Comparison of ENCODE assay signal across 36 cellular contexts in the genomic region with DNA sequence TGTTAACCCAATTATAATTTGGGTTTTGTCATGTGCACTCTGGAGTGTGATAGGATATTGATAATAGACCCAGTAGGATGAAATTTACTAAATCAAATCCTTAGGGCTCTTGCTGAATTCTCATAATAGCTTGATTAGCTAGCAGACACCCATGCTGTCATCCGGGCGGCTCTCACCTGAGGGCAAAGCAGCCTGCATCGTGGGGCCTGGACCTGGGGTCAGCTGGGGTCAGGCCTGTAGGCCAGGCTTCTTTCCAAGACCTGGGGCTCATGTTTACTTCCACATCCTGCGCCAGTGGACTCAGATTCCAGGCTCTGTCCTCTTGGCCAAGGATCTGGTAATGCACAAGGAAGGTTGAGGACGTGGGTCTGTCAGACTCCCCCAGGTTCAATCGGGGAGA.
"Had no signal": no experiment of that assay in that cellular context is flagged by ENCODE, and none has a peak within 500 bp of the region (broad histone marks: within the 10 kb centered on the region; RNA-seq: fewer than 3 reads in every experiment).

No MANE protein-coding gene starts in this region.

- H3K4me1 Mint-ChIP-seq: activated B cell treated with CpG ODN at 0.5 μM for 24 hours; activated CD4-positive, alpha-beta memory T cell treated with anti-CD3 and anti-CD28 coated beads, Interleukin-2, amount 10 ng/mL, durations not matched to agents 7 days and 5 days; activated CD4-positive, alpha-beta T cell treated with anti-CD3 and anti-CD28 coated beads, Interleukin-2, amount 10 ng/mL, durations not matched to agents 7 days and 5 days; activated CD8-positive, alpha-beta memory T cell treated with anti-CD3 and anti-CD28 coated beads, Interleukin-2, amount 10 ng/mL, durations not matched to agents 7 days and 5 days; activated naive CD4-positive, alpha-beta T cell treated with anti-CD3 and anti-CD28 coated beads, Interleukin-2, amount 10 ng/mL, durations not matched to agents 7 days and 5 days; activated naive CD4-positive, alpha-beta T cell treated with anti-CD3 and anti-CD28 coated beads, Interleukin-2, amount 50 U/mL, for 24 hours; activated naive CD8-positive, alpha-beta T cell treated with anti-CD3 and anti-CD28 coated beads, Interleukin-2, amount 10 ng/mL, durations not matched to agents 7 days and 5 days; activated naive CD8-positive, alpha-beta T cell treated with anti-CD3 and anti-CD28 coated beads, Interleukin-2, amount 50 U/mL, for 24 hours; central memory CD8-positive, alpha-beta T cell had no signal

- ATAC-seq: activated CD4-positive, alpha-beta T cell treated with anti-CD3 and anti-CD28 coated beads for 36 hours; activated CD8-positive, alpha-beta memory T cell treated with anti-CD3 and anti-CD28 coated beads, Interleukin-2, amount 10 ng/mL, durations not matched to agents 7 days and 5 days; activated CD8-positive, alpha-beta T cell treated with anti-CD3 and anti-CD28 coated beads, Interleukin-2, amount 10 ng/mL, durations not matched to agents 7 days and 5 days; activated naive CD8-positive, alpha-beta T cell treated with anti-CD3 and anti-CD28 coated beads, Interleukin-2, amount 50 U/mL, for 24 hours had no signal

- H3K27me3 ChIP-seq: ascending aorta had no signal

- H3K9me3 ChIP-seq: ascending aorta had no signal

- H3K27me3 Mint-ChIP-seq: activated CD4-positive, alpha-beta T cell treated with anti-CD3 and anti-CD28 coated beads, Interleukin-2, amount 10 ng/mL, durations not matched to agents 7 days and 5 days; activated CD8-positive, alpha-beta memory T cell treated with anti-CD3 and anti-CD28 coated beads, Interleukin-2, amount 10 ng/mL, durations not matched to agents 7 days and 5 days; activated naive CD4-positive, alpha-beta T cell treated with anti-CD3 and anti-CD28 coated beads, Interleukin-2, amount 50 U/mL, for 24 hours; activated naive CD8-positive, alpha-beta T cell treated with anti-CD3 and anti-CD28 coated beads, Interleukin-2, amount 10 ng/mL, durations not matched to agents 7 days and 5 days; activated naive CD8-positive, alpha-beta T cell treated with anti-CD3 and anti-CD28 coated beads, Interleukin-2, amount 50 U/mL, for 24 hours; brain had no signal

- H3K4me3 ChIP-seq: ascending aorta, cardiac muscle cell had no signal

- H3K27ac Mint-ChIP-seq: activated B cell treated with CpG ODN at 0.5 μM for 24 hours; activated CD4-positive, alpha-beta memory T cell treated with anti-CD3 and anti-CD28 coated beads, Interleukin-2, amount 10 ng/mL, durations not matched to agents 7 days and 5 days; activated CD4-positive, alpha-beta T cell treated with anti-CD3 and anti-CD28 coated beads for 36 hours; activated CD4-positive, alpha-beta T cell treated with anti-CD3 and anti-CD28 coated beads, Interleukin-2, amount 10 ng/mL, durations not matched to agents 7 days and 5 days; activated CD8-positive, alpha-beta memory T cell treated with anti-CD3 and anti-CD28 coated beads, Interleukin-2, amount 10 ng/mL, durations not matched to agents 7 days and 5 days; activated CD8-positive, alpha-beta T cell treated with anti-CD3 and anti-CD28 coated beads, Interleukin-2, amount 10 ng/mL, durations not matched to agents 7 days and 5 days; activated naive CD4-positive, alpha-beta T cell treated with anti-CD3 and anti-CD28 coated beads, Interleukin-2, amount 10 ng/mL, durations not matched to agents 7 days and 5 days; activated naive CD4-positive, alpha-beta T cell treated with anti-CD3 and anti-CD28 coated beads, Interleukin-2, amount 50 U/mL, for 24 hours; activated naive CD8-positive, alpha-beta T cell; activated naive CD8-positive, alpha-beta T cell treated with anti-CD3 and anti-CD28 coated beads, Interleukin-2, amount 10 ng/mL, durations not matched to agents 7 days and 5 days; activated naive CD8-positive, alpha-beta T cell treated with anti-CD3 and anti-CD28 coated beads, Interleukin-2, amount 50 U/mL, for 24 hours; activated T-cell treated with anti-CD3 and anti-CD28 coated beads, Interleukin-2, amount 50 U/mL, for 24 hours; activated T-helper 2 cell treated with anti-CD3 and anti-CD28 coated beads, Interferon-gamma antibody, Interleukin-2, Interleukin-4, amounts not matched to agents 10 μg/mL and 5 μg/mL and 100 μg/mL, durations not matched to agents 14 hours and 24 hours and 36 hours; T-helper 1 cell treated with Interleukin-12 subunit alpha and Interleukin-12 subunit beta and Interleukin-4 antibody, amounts not matched to agents 30 μg/mL and 1 μg/mL, for 36 hours; T-helper 2 cell treated with Interferon-gamma antibody and Interleukin-4, amounts not matched to agents 5 μg/mL and 100 μg/mL, for 36 hours had no signal

- H3K27ac ChIP-seq: ascending aorta, cardiac muscle cell, VCaP had no signal

- DNase-seq: activated B cell treated with CpG ODN at 0.5 μM for 24 hours; activated CD4-positive, alpha-beta memory T cell treated with anti-CD3 and anti-CD28 coated beads, Interleukin-2, amount 10 ng/mL, durations not matched to agents 7 days and 5 days; activated CD4-positive, alpha-beta T cell treated with anti-CD3 and anti-CD28 coated beads for 1 hour; activated CD4-positive, alpha-beta T cell treated with anti-CD3 and anti-CD28 coated beads for 36 hours; activated CD4-positive, alpha-beta T cell treated with anti-CD3 and anti-CD28 coated beads for 48 hours; activated CD4-positive, alpha-beta T cell treated with anti-CD3 and anti-CD28 coated beads, Interleukin-2, amount 10 ng/mL, durations not matched to agents 7 days and 5 days; activated CD4-positive, alpha-beta T cell treated with anti-CD3 and anti-CD28 coated beads, Interleukin-2, amount 50 U/mL, for 48 hours; activated CD8-positive, alpha-beta memory T cell treated with anti-CD3 and anti-CD28 coated beads for 24 hours; activated CD8-positive, alpha-beta memory T cell treated with anti-CD3 and anti-CD28 coated beads, Interleukin-2, amount 10 ng/mL, durations not matched to agents 7 days and 5 days; activated CD8-positive, alpha-beta memory T cell treated with anti-CD3 and anti-CD28 coated beads, Interleukin-2, amount 50 U/mL, for 48 hours; activated CD8-positive, alpha-beta T cell treated with anti-CD3 and anti-CD28 coated beads, Interleukin-2, amount 10 ng/mL, durations not matched to agents 7 days and 5 days; activated effector memory CD4-positive, alpha-beta T cell treated with Interleukin-2 at 50 U/mL for 16 hours; activated gamma-delta T cell; activated naive CD4-positive, alpha-beta T cell treated with anti-CD3 and anti-CD28 coated beads, Interleukin-2, amount 10 ng/mL, durations not matched to agents 7 days and 5 days; activated naive CD4-positive, alpha-beta T cell treated with Interleukin-2 at 50 U/mL for 16 hours; activated naive CD8-positive, alpha-beta T cell treated with anti-CD3 and anti-CD28 coated beads, Interleukin-2, amount 10 ng/mL, durations not matched to agents 7 days and 5 days; activated naive CD8-positive, alpha-beta T cell treated with anti-CD3 and anti-CD28 coated beads, Interleukin-2, amount 50 U/mL, for 24 hours; activated T-cell treated with anti-CD3 and anti-CD28 coated beads, Interleukin-2, amount 50 U/mL, for 24 hours; activated T-cell treated with anti-CD3 and anti-CD28 coated beads, Interleukin-2, amount 50 U/mL, for 48 hours; amygdala; anterior cingulate cortex; caudate nucleus; cerebellar nuclear complex; T-helper 1 cell; T-helper 2 cell; T-helper 9 cell had no signal

- H3K4me3 Mint-ChIP-seq: activated B cell treated with CpG ODN at 0.5 μM for 24 hours; activated CD4-positive, alpha-beta memory T cell treated with anti-CD3 and anti-CD28 coated beads, Interleukin-2, amount 10 ng/mL, durations not matched to agents 7 days and 5 days; activated CD4-positive, alpha-beta T cell treated with anti-CD3 and anti-CD28 coated beads for 36 hours; activated CD4-positive, alpha-beta T cell treated with anti-CD3 and anti-CD28 coated beads, Interleukin-2, amount 10 ng/mL, durations not matched to agents 7 days and 5 days; activated CD8-positive, alpha-beta memory T cell treated with anti-CD3 and anti-CD28 coated beads, Interleukin-2, amount 10 ng/mL, durations not matched to agents 7 days and 5 days; activated CD8-positive, alpha-beta T cell treated with anti-CD3 and anti-CD28 coated beads, Interleukin-2, amount 10 ng/mL, durations not matched to agents 7 days and 5 days; activated naive CD4-positive, alpha-beta T cell treated with anti-CD3 and anti-CD28 coated beads, Interleukin-2, amount 10 ng/mL, durations not matched to agents 7 days and 5 days; activated naive CD4-positive, alpha-beta T cell treated with anti-CD3 and anti-CD28 coated beads, Interleukin-2, amount 50 U/mL, for 24 hours; activated naive CD8-positive, alpha-beta T cell; activated naive CD8-positive, alpha-beta T cell treated with anti-CD3 and anti-CD28 coated beads, Interleukin-2, amount 10 ng/mL, durations not matched to agents 7 days and 5 days; activated naive CD8-positive, alpha-beta T cell treated with anti-CD3 and anti-CD28 coated beads, Interleukin-2, amount 50 U/mL, for 24 hours; activated T-cell treated with anti-CD3 and anti-CD28 coated beads, Interleukin-2, amount 50 U/mL, for 24 hours; brain; central memory CD8-positive, alpha-beta T cell; T-helper 1 cell treated with Interleukin-12 subunit alpha and Interleukin-12 subunit beta and Interleukin-4 antibody, amounts not matched to agents 30 μg/mL and 1 μg/mL, for 36 hours; T-helper 2 cell treated with Interferon-gamma antibody and Interleukin-4, amounts not matched to agents 5 μg/mL and 100 μg/mL, for 36 hours had no signal

- H3K9me3 Mint-ChIP-seq: activated B cell treated with CpG ODN at 0.5 μM for 24 hours; activated CD4-positive, alpha-beta memory T cell treated with anti-CD3 and anti-CD28 coated beads, Interleukin-2, amount 10 ng/mL, durations not matched to agents 7 days and 5 days; activated CD4-positive, alpha-beta T cell treated with anti-CD3 and anti-CD28 coated beads, Interleukin-2, amount 10 ng/mL, durations not matched to agents 7 days and 5 days; activated naive CD4-positive, alpha-beta T cell treated with anti-CD3 and anti-CD28 coated beads, Interleukin-2, amount 10 ng/mL, durations not matched to agents 7 days and 5 days; activated naive CD4-positive, alpha-beta T cell treated with anti-CD3 and anti-CD28 coated beads, Interleukin-2, amount 50 U/mL, for 24 hours; activated naive CD8-positive, alpha-beta T cell treated with anti-CD3 and anti-CD28 coated beads, Interleukin-2, amount 10 ng/mL, durations not matched to agents 7 days and 5 days; activated naive CD8-positive, alpha-beta T cell treated with anti-CD3 and anti-CD28 coated beads, Interleukin-2, amount 50 U/mL, for 24 hours; activated T-cell treated with anti-CD3 and anti-CD28 coated beads, Interleukin-2, amount 50 U/mL, for 24 hours; activated T-helper 2 cell treated with anti-CD3 and anti-CD28 coated beads, Interferon-gamma antibody, Interleukin-2, Interleukin-4, amounts not matched to agents 10 μg/mL and 5 μg/mL and 100 μg/mL, durations not matched to agents 14 hours and 24 hours and 36 hours; central memory CD8-positive, alpha-beta T cell; T-helper 1 cell treated with Interleukin-12 subunit alpha and Interleukin-12 subunit beta and Interleukin-4 antibody, amounts not matched to agents 30 μg/mL and 1 μg/mL, for 36 hours; T-helper 2 cell treated with Interferon-gamma antibody and Interleukin-4, amounts not matched to agents 5 μg/mL and 100 μg/mL, for 36 hours had no signal

- H3K36me3 Mint-ChIP-seq: activated CD8-positive, alpha-beta memory T cell treated with anti-CD3 and anti-CD28 coated beads, Interleukin-2, amount 10 ng/mL, durations not matched to agents 7 days and 5 days; activated naive CD4-positive, alpha-beta T cell treated with anti-CD3 and anti-CD28 coated beads, Interleukin-2, amount 10 ng/mL, durations not matched to agents 7 days and 5 days; activated naive CD4-positive, alpha-beta T cell treated with anti-CD3 and anti-CD28 coated beads, Interleukin-2, amount 50 U/mL, for 24 hours; activated naive CD8-positive, alpha-beta T cell; activated naive CD8-positive, alpha-beta T cell treated with anti-CD3 and anti-CD28 coated beads, Interleukin-2, amount 10 ng/mL, durations not matched to agents 7 days and 5 days; brain had no signal

- H3K36me3 ChIP-seq: ascending aorta, cardiac muscle cell had no signal
